24 cellular contexts compared by ENCODE assay signal in genomic region chr10:101725843-101726242, GRCh38. TPM values are rescaled to one million over a fixed set of nuclear protein-coding genes. Genes with fewer than 3 reads are reported as not detected.
"Had no signal": no experiment of that assay in that cellular context is flagged by ENCODE, and none has a peak within 500 bp of the region (broad histone marks: within the 10 kb centered on the region; RNA-seq: fewer than 3 reads in every experiment).

No MANE protein-coding gene starts in this region.

- H3K4me3 Mint-ChIP-seq: activated B cell treated with CpG ODN at 0.5 μM for 24 hours; activated CD8-positive, alpha-beta T cell treated with anti-CD3 and anti-CD28 coated beads for 36 hours; activated naive CD8-positive, alpha-beta T cell; activated T-cell treated with anti-CD3 and anti-CD28 coated beads, Interleukin-2, amount 50 U/mL, for 72 hours; neural crest cell; stimulated activated naive CD8-positive, alpha-beta T cell treated with anti-CD3 and anti-CD28 coated beads, Interleukin-15, amount 100 ng/mL, for 72 hours had no signal

- ATAC-seq: activated CD8-positive, alpha-beta T cell treated with anti-CD3 and anti-CD28 coated beads for 36 hours; activated T-cell treated with anti-CD3 and anti-CD28 coated beads, Interleukin-2, amount 50 U/mL, for 72 hours; body of pancreas; psoas muscle; stimulated activated naive CD8-positive, alpha-beta T cell treated with anti-CD3 and anti-CD28 coated beads, Interleukin-15, amount 100 ng/mL, for 72 hours had no signal

- H3K27ac ChIP-seq: body of pancreas, esophagus muscularis mucosa, psoas muscle, sigmoid colon, testis had no signal

- H3K36me3 ChIP-seq: esophagus muscularis mucosa, sigmoid colon had no signal

- H3K27me3 ChIP-seq: body of pancreas, testis had no signal

- H3K4me3 ChIP-seq: body of pancreas, esophagus muscularis mucosa, psoas muscle, sigmoid colon, testis had no signal

- H3K9me3 Mint-ChIP-seq: activated B cell treated with CpG ODN at 0.5 μM for 24 hours; activated CD8-positive, alpha-beta T cell treated with anti-CD3 and anti-CD28 coated beads for 36 hours; activated T-cell treated with anti-CD3 and anti-CD28 coated beads, Interleukin-2, amount 50 U/mL, for 72 hours; neural crest cell; stimulated activated naive CD8-positive, alpha-beta T cell treated with anti-CD3 and anti-CD28 coated beads, Interleukin-15, amount 100 ng/mL, for 72 hours had no signal

- H3K36me3 Mint-ChIP-seq: activated naive CD8-positive, alpha-beta T cell had no signal

- DNase-seq: activated B cell treated with CpG ODN at 0.5 μM for 24 hours; activated CD4-positive, alpha-beta T cell treated with anti-CD3 and anti-CD28 coated beads for 48 hours; activated CD8-positive, alpha-beta T cell treated with anti-CD3 and anti-CD28 coated beads for 36 hours; activated gamma-delta T cell treated with Interleukin-2 at 50 U/mL for 16 hours; activated T-cell treated with anti-CD3 and anti-CD28 coated beads, Interleukin-2, amount 50 U/mL, for 72 hours; amygdala; body of pancreas; caudate nucleus; hypothalamus; psoas muscle; sigmoid colon; stimulated activated CD4-positive, alpha-beta T cell treated with anti-CD3 and anti-CD28 coated beads, Interleukin-1b, Interleukin-23, amount 100 ng/mL, for 48 hours; stimulated activated naive CD8-positive, alpha-beta T cell treated with anti-CD3 and anti-CD28 coated beads, Interleukin-15, amount 100 ng/mL, for 72 hours; testis had no signal

- H3K4me1 ChIP-seq: body of pancreas, esophagus muscularis mucosa, psoas muscle, sigmoid colon, testis had no signal

- H3K27ac Mint-ChIP-seq: activated B cell treated with CpG ODN at 0.5 μM for 24 hours; activated CD8-positive, alpha-beta T cell treated with anti-CD3 and anti-CD28 coated beads for 36 hours; activated naive CD8-positive, alpha-beta T cell; activated T-cell treated with anti-CD3 and anti-CD28 coated beads, Interleukin-2, amount 50 U/mL, for 72 hours had no signal

RNA-seq across cellular contexts. Expression of gene FGF8, which starts 50.1 kb away (rescaled TPM):
- total RNA-seq: activated B cell treated with CpG ODN at 0.5 μM for 24 hours; body of pancreas; esophagus muscularis mucosa; glomerular endothelial cell; kidney epithelial cell; lower leg skin; mesenteric fat pad; osteoblast; psoas muscle; sigmoid colon; T-helper 2 cell treated with Interferon-gamma antibody and Interleukin-4, amounts not matched to agents 100 ng/mL and 5 ng/mL, for 36 hours; ureter had no signal
- polyA plus RNA-seq: psoas muscle had no signal
